In the genomic region with DNA sequence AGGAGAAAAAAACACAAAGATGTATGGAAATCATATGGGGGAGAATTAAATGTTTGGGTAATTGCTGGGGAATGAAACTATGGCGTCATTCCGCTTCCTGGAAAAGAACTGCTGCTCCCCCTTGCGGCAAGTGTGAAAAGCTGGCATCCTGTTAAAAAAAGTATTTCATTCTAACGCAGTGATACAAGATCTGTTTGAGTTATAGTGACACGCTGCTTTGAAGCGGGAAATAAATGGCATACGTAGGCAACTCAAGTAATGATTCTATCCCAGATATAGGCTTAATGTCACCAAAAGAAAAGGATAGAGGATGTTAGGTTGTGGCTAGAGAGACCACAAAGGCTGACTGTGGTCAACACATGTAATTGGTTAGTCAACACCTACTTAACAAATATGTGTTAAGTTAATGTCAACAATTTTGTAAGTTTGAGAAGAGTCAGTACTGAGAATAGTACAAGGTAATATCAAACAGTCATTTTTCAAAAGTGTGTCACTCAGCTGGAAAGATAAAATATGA, we compare ENCODE assay signal across 8 cellular contexts.
DNase-seq lines count a peak whose midpoint lies in the region; ATAC-seq and TF ChIP-seq lines count a peak whose summit lies in the region.

No MANE protein-coding gene starts in this region.

- H2AFZ ChIP-seq in parathyroid adenoma: no peak overlapping the region

- H3K4me1 ChIP-seq in NT2/D1 (ENCODE audit: insufficient read depth, insufficient read length): no peaks in the 10 kb centered on the region
- no peaks in the 10 kb centered on the region for H3K4me1 ChIP-seq in parathyroid adenoma

- DNase-seq in NCI-H1694 treated with DMSO at 0.1 percent for 48 hours (lab: John Stamatoyannopoulos, UW) (peak; percentile 5), NCI-H1694 (lab: John Stamatoyannopoulos, UW) (no peak), NT2/D1 (ENCODE audit: low read depth, low spot score) (peak; percentile 59), germinal center (ENCODE audit: low spot score) (peak; percentile 11)
- DNase-seq in activated T-cell treated with anti-CD3 and anti-CD28 coated beads, Interleukin-2, amount 50 U/mL, for 48 hours: peak; percentile 56 to 57

- H3K4me2 ChIP-seq in parathyroid adenoma (ENCODE audit: low read length): no peak overlapping the region

- peak; percentile 46 for ATAC-seq in HG03175 (IDR thresholded peaks at IDR 0.05; ENCODE audit: unreplicated experiment)
- ATAC-seq in GM19035 (IDR thresholded peaks at IDR 0.05; ENCODE audit: unreplicated experiment): no peak

- H3K9me3 ChIP-seq in NT2/D1 (ENCODE audit: insufficient read depth, low read length) (no peaks in the 10 kb centered on the region), parathyroid adenoma (ENCODE audit: control insufficient read depth, low read length) (peaks cover 2% of the 10 kb centered on the region)

- peak; percentile 53 for TF ChIP-seq CTCF in parathyroid adenoma (IDR thresholded peaks at IDR 0.05)

- H3K27me3 ChIP-seq in NT2/D1 (ENCODE audit: insufficient read depth, insufficient read length) (no peaks in the 10 kb centered on the region), parathyroid adenoma (ENCODE audit: control insufficient read depth, insufficient read depth, low read length) (no peaks in the 10 kb centered on the region)

- no peak overlapping the region for H3K27ac ChIP-seq in parathyroid adenoma

- H3K36me3 ChIP-seq in NT2/D1 (ENCODE audit: insufficient read depth, insufficient read length, low read length) (no peaks in the 10 kb centered on the region), parathyroid adenoma (ENCODE audit: control insufficient read depth, insufficient read depth, low read length) (no peaks in the 10 kb centered on the region)

- H3K79me2 ChIP-seq in parathyroid adenoma: no peaks in the 10 kb centered on the region

- no peak overlapping the region for H3K4me3 ChIP-seq in NT2/D1 (ENCODE audit: insufficient read length, low read depth)
- H3K4me3 ChIP-seq in parathyroid adenoma (ENCODE audit: low read depth, low read length): no peak overlapping the region

- H3K9ac ChIP-seq in NT2/D1 (ENCODE audit: insufficient read length, low read depth): no peak overlapping the region
- no peak overlapping the region for H3K9ac ChIP-seq in parathyroid adenoma
